15 cellular contexts compared by ENCODE assay signal in genomic region chr3:73602171-73602570, GRCh38. TPM values are rescaled to one million over a fixed set of nuclear protein-coding genes. Genes with fewer than 3 reads are reported as not detected.
DNase-seq lines count a peak whose midpoint lies in the region; ATAC-seq and TF ChIP-seq lines count a peak whose summit lies in the region.
"Had no signal": no experiment of that assay in that cellular context is flagged by ENCODE, and none has a peak within 500 bp of the region (broad histone marks: within the 10 kb centered on the region; RNA-seq: fewer than 3 reads in every experiment).

No MANE protein-coding gene starts in this region.

- TF ChIP-seq CTCF in astrocyte of the spinal cord (IDR thresholded peaks at IDR 0.05; ENCODE audit: low read depth, low read length) (no peak), left ventricle myocardium inferior (IDR thresholded peaks at IDR 0.05; ENCODE audit: borderline replicate concordance) (no peak)

- no peak for ATAC-seq in esophagus mucosa
- ATAC-seq: Panc1, pancreas had no signal

- in situ Hi-C loops in astrocyte of the spinal cord (cut with HindIII; ENCODE audit: low sequenced_read_pairs): no loop called here

- peaks cover 96% of the 10 kb centered on the region for H3K4me1 ChIP-seq in left ventricle myocardium inferior
- H3K4me1 ChIP-seq: pancreas had no signal

- H3K4me3 ChIP-seq in astrocyte of the spinal cord (ENCODE audit: low read depth, low read length) (no peak overlapping the region), left ventricle myocardium inferior (no peak overlapping the region)
- H3K4me3 ChIP-seq: pancreas had no signal

- H3K27ac ChIP-seq in left ventricle myocardium inferior (replicated peaks): peak overlapping the region; percentile 96
- H3K27ac ChIP-seq: pancreas had no signal

- H3K9me3 ChIP-seq in left ventricle myocardium inferior (replicated peaks): no peaks in the 10 kb centered on the region
- H3K9me3 ChIP-seq: pancreas had no signal

- no peaks in the 10 kb centered on the region for H3K27me3 ChIP-seq in left ventricle myocardium inferior (ENCODE audit: low read depth)
- H3K27me3 ChIP-seq: pancreas had no signal

- peaks cover 8% of the 10 kb centered on the region for H3K36me3 ChIP-seq in left ventricle myocardium inferior

- DNase-seq in HCEC 1CT (peak; percentile 61), astrocyte of the spinal cord (ENCODE audit: low read depth, low spot score) (peak; percentile 80), left ventricle myocardium inferior (peak; percentile 45), stromal cell of bone marrow (ENCODE audit: low read depth) (peak; percentile 65), NCI-H128 (lab: John Stamatoyannopoulos, UW; ENCODE audit: unreplicated experiment) (no peak)
- no peak for DNase-seq in stimulated activated CD4-positive, alpha-beta T cell treated with anti-CD3 and anti-CD28 coated beads, Interleukin-2, amount 100 ng/mL, for 48 hours
- DNase-seq: activated naive CD4-positive, alpha-beta T cell treated with anti-CD3 and anti-CD28 coated beads for 36 hours; hippocampal formation; NCI-H2227 treated with DMSO at 0.1 percent for 48 hours; pancreas; stimulated activated CD4-positive, alpha-beta T cell treated with anti-CD3 and anti-CD28 coated beads, Interleukin-4, amount 100 ng/mL, for 4 hours; stimulated activated naive CD4-positive, alpha-beta T cell treated with Interleukin-2 at 50 U/mL for 16 hours had no signal

- intact Hi-C loops in left ventricle myocardium inferior (cut with micrococcal nuclease): no loop called here

RNA-seq across cellular contexts. Expression of gene PDZRN3, which starts 22.6 kb away (rescaled TPM):
- total RNA-seq in left ventricle myocardium inferior (114 TPM), esophagus mucosa (18.2 TPM)
- total RNA-seq: activated CD8-positive, alpha-beta memory T cell treated with anti-CD3 and anti-CD28 coated beads for 36 hours; activated naive CD4-positive, alpha-beta T cell treated with anti-CD3 and anti-CD28 coated beads for 36 hours had no signal

Comparison
In these comparisons a context has a peak if more than half of its experiments do, and no peak if none do; other contexts are left out.
1. DNase-seq: peak in HCEC 1CT (single experiment), astrocyte of the spinal cord (single experiment), left ventricle myocardium inferior (single experiment) and stromal cell of bone marrow (single experiment); none in stimulated activated CD4-positive, alpha-beta T cell treated with anti-CD3 and anti-CD28 coated beads, Interleukin-2, amount 100 ng/mL, for 48 hours (0 of 2) and NCI-H128 (single experiment).